9 cellular contexts compared by ENCODE assay signal in genomic region chr6:170147832-170148708, GRCh38.
DNase-seq lines count a peak whose midpoint lies in the region; ATAC-seq, FAIRE-seq and TF ChIP-seq lines count a peak whose summit lies in the region.
"Had no signal": no experiment of that assay in that cellular context is flagged by ENCODE, and none has a peak within 500 bp of the region (broad histone marks: within the 10 kb centered on the region; RNA-seq: fewer than 3 reads in every experiment).

No MANE protein-coding gene starts in this region.

- H3K9me3 ChIP-seq in GM12878 (replicated peaks; ENCODE audit: control insufficient read depth, insufficient read depth, low read length) (peaks cover 3% of the 10 kb centered on the region; the same call in 1 of the 3 replicates), testis (no peaks in the 10 kb centered on the region)

- SMC1A ChIA-PET in GM12878 (lab: Charles Lee; ENCODE audit: uncharacterized antibody, unreplicated experiment), result no interaction called here

- intact Hi-C loops in GM12878 (cut with micrococcal nuclease; ENCODE audit: unreplicated experiment), result no loop called here
- intact Hi-C loops in testis (cut with DNase I; ENCODE audit: low total_unique reads), result no loop called here

- no peak for TF ChIP-seq EP300 in GM12878 (IDR thresholded peaks at IDR 0.05; ENCODE audit: borderline replicate concordance in 1 of 2, control insufficient read depth in 1 of 2, low read depth in 2 of 2, low read length in 2 of 2)

- CTCF ChIA-PET in RWPE1 (lab: Yijun Ruan, JAX) (no interaction called here), GM12878 (lab: Yijun Ruan, JAX) (no interaction called here)

- 16% methylated on average over 30 of the region's 30 CpGs for WGBS in GM12878 (ENCODE audit: insufficient coverage, insufficient replicate concordance, low lambda C conversion rate, missing lambda C conversion rate)
- whole genome bisulfite sequencing in testis, 2 donors, result 69% methylated on average over 22 to 30 of the region's 30 CpGs

- ATAC-seq in GM19452 (IDR thresholded peaks at IDR 0.05; ENCODE audit: unreplicated experiment) (peak; percentile 66), GM12878 (no peak; the same call in none of the 3 replicates), HG03469 (IDR thresholded peaks at IDR 0.05; ENCODE audit: unreplicated experiment) (no peak)

- H3K79me2 ChIP-seq in GM12878 (ENCODE audit: control insufficient read depth, insufficient read depth, low read length), result no peaks in the 10 kb centered on the region

- H4K20me1 ChIP-seq in GM12878 (ENCODE audit: control insufficient read depth, insufficient read depth), result no peaks in the 10 kb centered on the region

- no peaks in the 10 kb centered on the region for H3K4me1 ChIP-seq in GM12878 (ENCODE audit: control insufficient read depth, insufficient read depth, low read length)
- peaks cover 19% of the 10 kb centered on the region for H3K4me1 ChIP-seq in testis

- RAD21 ChIA-PET in GM12878 (lab: Charles Lee; ENCODE audit: unreplicated experiment), result no interaction called here

- BruUV-seq in GM12878 (replicated peaks; lab: Mats Ljungman, UMichigan), result no TSS peak

- H3K27me3 ChIP-seq in GM12878 (replicated peaks in 1 of 2; ENCODE audit: control insufficient read depth in 2 of 2, insufficient read depth in 2 of 2, low read length in 1 of 2) (peaks cover 0 to 3% of the 10 kb centered on the region in 2 experiments; a peak in 1 of 4 replicates), testis (no peaks in the 10 kb centered on the region)
- H3K27me3 ChIP-seq: cardiac muscle cell had no signal

- TF ChIP-seq CTCF in RWPE1 (conservative IDR thresholded peaks at IDR 0.05; ENCODE audit: low read depth) (no peak), GM12878 (IDR thresholded peaks at IDR 0.05 in 2 of 3, conservative IDR thresholded peaks at IDR 0.05 in 1 of 3; ENCODE audit: control insufficient read depth in 2 of 3, extremely low read depth in 1 of 3, insufficient read depth in 1 of 3, low read depth in 3 of 3, low read length in 3 of 3) (no peak), testis (IDR thresholded peaks at IDR 0.05) (no peak)

- H2AFZ ChIP-seq in GM12878 (ENCODE audit: control insufficient read depth, low read depth, low read length), result peak overlapping the region; percentile 58; the same call in 1 of the 2 replicates

- TF ChIP-seq POLR2A in GM12878 (IDR thresholded peaks at IDR 0.05; ENCODE audit: low read depth, low read length), result no peak
- no peak for TF ChIP-seq POLR2A in testis (IDR thresholded peaks at IDR 0.05)

- no peak overlapping the region for H3K9ac ChIP-seq in GM12878 (ENCODE audit: control insufficient read depth, insufficient read depth, low read length)

- DNase-seq in RWPE1 (ENCODE audit: low spot score) (no peak), GM12878 (ENCODE audit: low read depth, low spot score) (no peak), COLO668 (lab: John Stamatoyannopoulos, UW; ENCODE audit: unreplicated experiment) (no peak), COLO829 (ENCODE audit: low spot score) (no peak), testis (no peak)
- DNase-seq in stimulated activated CD4-positive, alpha-beta T cell treated with anti-CD3 and anti-CD28 coated beads, Interleukin-2, amount 100 ng/mL, for 4 hours (ENCODE audit: low read depth), result peak; percentile 14

- H3K36me3 ChIP-seq in GM12878 (ENCODE audit: control insufficient read depth in 2 of 2, insufficient read depth in 2 of 2, low read length in 1 of 2) (no peaks in the 10 kb centered on the region), testis (ENCODE audit: low read depth, missing control alignments) (no peaks in the 10 kb centered on the region)
- H3K36me3 ChIP-seq: cardiac muscle cell had no signal

- POLR2A ChIA-PET in RWPE1 (lab: Yijun Ruan, JAX; ENCODE audit: low non-redundant PET) (no interaction called here), GM12878 (lab: Charles Lee) (no interaction called here)

- peak overlapping the region; percentile 15; the same call in 1 of the 2 replicates for H3K27ac ChIP-seq in RWPE1
- H3K27ac ChIP-seq in GM12878 (ENCODE audit: control insufficient read depth, insufficient read depth), result no peak overlapping the region
- no peak overlapping the region for H3K27ac ChIP-seq in testis
- H3K27ac ChIP-seq: cardiac muscle cell had no signal

- no peak overlapping the region; the same call in 1 of the 2 replicates for H3K4me3 ChIP-seq in GM12878
- H3K4me3 ChIP-seq in testis, result no peak overlapping the region
- H3K4me3 ChIP-seq: cardiac muscle cell had no signal

- TF ChIP-seq RAD21 in GM12878 (IDR thresholded peaks at IDR 0.05; ENCODE audit: insufficient read depth, low read depth, low read length), result no peak

- peak overlapping the region; percentile 59; the same call in 1 of the 2 replicates for H3K4me2 ChIP-seq in GM12878 (ENCODE audit: control insufficient read depth, insufficient read depth)

- in situ Hi-C loops in GM12878 (cut with MboI), result no loop called here

- no peak for FAIRE-seq in GM12878 (lab: Jason Lieb, UNC)

TF ChIP-seq in GM12878, 131 proteins besides CTCF, POLR2A, EP300 and RAD21:
- no peak for TF ChIP-seq KAT2A (conservative IDR thresholded peaks at IDR 0.05; ENCODE audit: control insufficient read depth, low read depth, low read length)
- TF ChIP-seq TCF7 (IDR thresholded peaks at IDR 0.05; ENCODE audit: borderline replicate concordance), result no peak
- TF ChIP-seq HDAC2 (IDR thresholded peaks at IDR 0.05), result no peak
- TF ChIP-seq TBL1XR1 (IDR thresholded peaks at IDR 0.05; ENCODE audit: low read depth, low read length), result no peak
